Comparison of ENCODE assay signal across 24 cellular contexts in genomic region chr21:29626787-29627470, GRCh38.
"Had no signal": no experiment of that assay in that cellular context is flagged by ENCODE, and none has a peak within 500 bp of the region (broad histone marks: within the 10 kb centered on the region; RNA-seq: fewer than 3 reads in every experiment).

No MANE protein-coding gene starts in this region.

- H3K27me3 ChIP-seq: breast epithelium, SJSA1 had no signal

- H3K4me1 ChIP-seq: breast epithelium, SJSA1 had no signal

- H3K4me3 ChIP-seq: breast epithelium, SJSA1 had no signal

- H3K27ac ChIP-seq: breast epithelium, RWPE1, SJSA1, WERI-Rb-1 had no signal

- H3K9me3 ChIP-seq: breast epithelium, SJSA1 had no signal

- DNase-seq: activated CD4-positive, alpha-beta T cell treated with anti-CD3 and anti-CD28 coated beads for 36 hours; activated CD8-positive, alpha-beta memory T cell treated with anti-CD3 and anti-CD28 coated beads, Interleukin-2, amount 50 U/mL, for 48 hours; activated CD8-positive, alpha-beta T cell treated with anti-CD3 and anti-CD28 coated beads, Interleukin-2, amount 10 ng/mL, durations not matched to agents 7 days and 5 days; activated naive CD4-positive, alpha-beta T cell treated with anti-CD3 and anti-CD28 coated beads, Interleukin-2, amount 50 U/mL, for 16 hours; activated naive CD8-positive, alpha-beta T cell treated with anti-CD3 and anti-CD28 coated beads, Interleukin-2, amount 10 ng/mL, durations not matched to agents 7 days and 5 days; activated T-cell treated with anti-CD3 and anti-CD28 coated beads, Interleukin-2, amount 50 U/mL, for 1 hour; aorta; caudate nucleus; MM.1S; NCI-H1105; NCI-H1436; NCI-H1694 treated with DMSO at 0.1 percent for 48 hours; NCI-H2029 treated with DMSO at 0.1 percent for 48 hours; NCI-H345; NCI-H510A; NCI-H526 treated with DMSO at 0.1 percent for 48 hours; NCI-H82; OCI-M1; Right ventricle myocardium superior; WERI-Rb-1 had no signal

- ATAC-seq: activated CD4-positive, alpha-beta T cell treated with anti-CD3 and anti-CD28 coated beads for 36 hours; activated CD8-positive, alpha-beta T cell treated with anti-CD3 and anti-CD28 coated beads, Interleukin-2, amount 10 ng/mL, durations not matched to agents 7 days and 5 days; Panc1 had no signal

- H3K36me3 ChIP-seq: breast epithelium, SJSA1, WERI-Rb-1 had no signal
